16 cellular contexts compared by ENCODE assay signal in genomic region chr10:72240371-72240770, GRCh38. TPM values are rescaled to one million over a fixed set of nuclear protein-coding genes. Genes with fewer than 3 reads are reported as not detected.
DNase-seq lines count a peak whose midpoint lies in the region; ATAC-seq and TF ChIP-seq lines count a peak whose summit lies in the region.
"Had no signal": no experiment of that assay in that cellular context is flagged by ENCODE, and none has a peak within 500 bp of the region (broad histone marks: within the 10 kb centered on the region; RNA-seq: fewer than 3 reads in every experiment).

No MANE protein-coding gene starts in this region.

- peaks cover 30% of the 10 kb centered on the region for H3K36me3 Mint-ChIP-seq in activated T-helper 17 cell treated with anti-CD3 and anti-CD28 coated beads, Interleukin-2, amount 50 U/mL, for 72 hours (ENCODE audit: low read depth)
- H3K36me3 Mint-ChIP-seq in progenitor cell of endocrine pancreas (ENCODE audit: insufficient read depth), result peaks cover 6% of the 10 kb centered on the region
- H3K36me3 Mint-ChIP-seq in activated CD8-positive, alpha-beta T cell treated with anti-CD3 and anti-CD28 coated beads, Interleukin-2, amount 10 ng/mL, durations not matched to agents 7 days and 5 days (ENCODE audit: low read depth), result peaks cover 25% of the 10 kb centered on the region

- intact Hi-C loops in left ventricle myocardium inferior (cut with micrococcal nuclease) (loop anchor here (10.0 kb wide), 1 partner anchor 94 kb away; no protein-coding TSS in a partner anchor), left ventricle myocardium superior (cut with micrococcal nuclease) (no loop called here), upper lobe of right lung (cut with DNase I) (no loop called here)

- H3K27ac ChIP-seq in left ventricle myocardium inferior (replicated peaks) (no peak overlapping the region), upper lobe of right lung (no peak overlapping the region)

- peak overlapping the region; percentile 8 for H3K27ac Mint-ChIP-seq in activated T-helper 17 cell treated with anti-CD3 and anti-CD28 coated beads, Interleukin-2, amount 50 U/mL, for 72 hours
- H3K27ac Mint-ChIP-seq in progenitor cell of endocrine pancreas, result no peak overlapping the region
- H3K27ac Mint-ChIP-seq in activated CD8-positive, alpha-beta T cell treated with anti-CD3 and anti-CD28 coated beads, Interleukin-2, amount 10 ng/mL, durations not matched to agents 7 days and 5 days, result no peak overlapping the region

- H3K4me1 ChIP-seq in left ventricle myocardium inferior, result peaks cover 59% of the 10 kb centered on the region
- peaks cover 34% of the 10 kb centered on the region for H3K4me1 ChIP-seq in upper lobe of right lung

- peaks cover 30% of the 10 kb centered on the region for H3K4me1 Mint-ChIP-seq in activated T-helper 17 cell treated with anti-CD3 and anti-CD28 coated beads, Interleukin-2, amount 50 U/mL, for 72 hours
- H3K4me1 Mint-ChIP-seq in progenitor cell of endocrine pancreas (ENCODE audit: low read depth), result peaks cover 6% of the 10 kb centered on the region
- H3K4me1 Mint-ChIP-seq in activated CD8-positive, alpha-beta T cell treated with anti-CD3 and anti-CD28 coated beads, Interleukin-2, amount 10 ng/mL, durations not matched to agents 7 days and 5 days (ENCODE audit: low read depth), result peaks cover 38% of the 10 kb centered on the region

- H3K27me3 Mint-ChIP-seq in activated T-helper 17 cell treated with anti-CD3 and anti-CD28 coated beads, Interleukin-2, amount 50 U/mL, for 72 hours, result no peaks in the 10 kb centered on the region
- no peaks in the 10 kb centered on the region for H3K27me3 Mint-ChIP-seq in progenitor cell of endocrine pancreas
- no peaks in the 10 kb centered on the region for H3K27me3 Mint-ChIP-seq in activated CD8-positive, alpha-beta T cell treated with anti-CD3 and anti-CD28 coated beads, Interleukin-2, amount 10 ng/mL, durations not matched to agents 7 days and 5 days (ENCODE audit: low read depth)
- H3K27me3 Mint-ChIP-seq: B cell; CD4-positive, CD25-positive, alpha-beta regulatory T cell had no signal

- H3K4me3 ChIP-seq in left ventricle myocardium inferior (no peak overlapping the region), upper lobe of right lung (no peak overlapping the region)
- H3K4me3 ChIP-seq: BLaER1 treated with 17β-estradiol and CSF1 and Interleukin-3, amounts not matched to agents 10 nM and 100 nM had no signal

- H3K4me3 Mint-ChIP-seq in activated T-helper 17 cell treated with anti-CD3 and anti-CD28 coated beads, Interleukin-2, amount 50 U/mL, for 72 hours, result no peak overlapping the region
- no peak overlapping the region for H3K4me3 Mint-ChIP-seq in progenitor cell of endocrine pancreas (ENCODE audit: low read depth)
- H3K4me3 Mint-ChIP-seq in activated CD8-positive, alpha-beta T cell treated with anti-CD3 and anti-CD28 coated beads, Interleukin-2, amount 10 ng/mL, durations not matched to agents 7 days and 5 days, result no peak overlapping the region
- H3K4me3 Mint-ChIP-seq: B cell, H9 had no signal

- TF ChIP-seq CTCF in left ventricle myocardium inferior (IDR thresholded peaks at IDR 0.05; ENCODE audit: borderline replicate concordance) (no peak), upper lobe of right lung (IDR thresholded peaks at IDR 0.05) (no peak), progenitor cell of endocrine pancreas (IDR thresholded peaks at IDR 0.05; ENCODE audit: unreplicated experiment) (no peak)

- POLR2A ChIA-PET in activated CD8-positive, alpha-beta T cell treated with anti-CD3 and anti-CD28 coated beads, Interleukin-2, amount 10 ng/mL, durations not matched to agents 7 days and 5 days (lab: Charles Lee), result interaction anchor here (0.6 kb wide), 1 partner anchor 23 kb away, joined by 3 read pairs; no protein-coding TSS in a partner anchor

- H3K27me3 ChIP-seq in left ventricle myocardium inferior (ENCODE audit: low read depth) (no peaks in the 10 kb centered on the region), upper lobe of right lung (no peaks in the 10 kb centered on the region)
- H3K27me3 ChIP-seq: BLaER1 treated with 17β-estradiol and CSF1 and Interleukin-3, amounts not matched to agents 10 nM and 100 nM had no signal

- ATAC-seq in left ventricle myocardium superior (no peak), upper lobe of right lung (no peak)
- ATAC-seq in activated T-helper 17 cell treated with anti-CD3 and anti-CD28 coated beads, Interleukin-2, amount 50 U/mL, for 72 hours (replicated peaks), result no peak
- no peak for ATAC-seq in activated CD8-positive, alpha-beta T cell treated with anti-CD3 and anti-CD28 coated beads, Interleukin-2, amount 10 ng/mL, durations not matched to agents 7 days and 5 days

- H3K9me3 Mint-ChIP-seq in activated T-helper 17 cell treated with anti-CD3 and anti-CD28 coated beads, Interleukin-2, amount 50 U/mL, for 72 hours, result no peaks in the 10 kb centered on the region
- H3K9me3 Mint-ChIP-seq in progenitor cell of endocrine pancreas (ENCODE audit: low read depth), result no peaks in the 10 kb centered on the region
- H3K9me3 Mint-ChIP-seq in activated CD8-positive, alpha-beta T cell treated with anti-CD3 and anti-CD28 coated beads, Interleukin-2, amount 10 ng/mL, durations not matched to agents 7 days and 5 days (ENCODE audit: insufficient read depth), result no peaks in the 10 kb centered on the region
- H3K9me3 Mint-ChIP-seq: CD4-positive, CD25-positive, alpha-beta regulatory T cell; H9 had no signal

- H3K36me3 ChIP-seq in left ventricle myocardium inferior (peaks cover 12% of the 10 kb centered on the region), upper lobe of right lung (peaks cover 17% of the 10 kb centered on the region)

- DNase-seq in left ventricle myocardium inferior (peak; percentile 1), left ventricle myocardium superior (no peak), mesenteric fat pad (ENCODE audit: low spot score) (peak; percentile 16), upper lobe of right lung (peak; percentile 12), progenitor cell of endocrine pancreas (ENCODE audit: low spot score, unreplicated experiment) (no peak), NCI-H748 (lab: John Stamatoyannopoulos, UW; ENCODE audit: unreplicated experiment) (no peak)
- DNase-seq in activated CD8-positive, alpha-beta T cell treated with anti-CD3 and anti-CD28 coated beads, Interleukin-2, amount 10 ng/mL, durations not matched to agents 7 days and 5 days, result no peak
- DNase-seq: 8988T; CD4-positive, CD25-positive, alpha-beta regulatory T cell; DMS153; DMS79; GDM1; H9 had no signal

- CTCF ChIA-PET in activated CD8-positive, alpha-beta T cell treated with anti-CD3 and anti-CD28 coated beads, Interleukin-2, amount 10 ng/mL, durations not matched to agents 7 days and 5 days (lab: Charles Lee), result no interaction called here

- H3K9me3 ChIP-seq in left ventricle myocardium inferior (replicated peaks) (no peaks in the 10 kb centered on the region), upper lobe of right lung (no peaks in the 10 kb centered on the region)
- H3K9me3 ChIP-seq: BLaER1 treated with 17β-estradiol and CSF1 and Interleukin-3, amounts not matched to agents 10 nM and 100 nM had no signal

RNA-seq across cellular contexts. Expression of gene ASCC1, which starts 24.3 kb away (rescaled TPM):
- 37.0 TPM for total RNA-seq in left ventricle myocardium inferior
- 34.7 TPM for total RNA-seq in left ventricle myocardium superior
- total RNA-seq in activated T-helper 17 cell treated with anti-CD3 and anti-CD28 coated beads, Interleukin-2, amount 50 U/mL, for 72 hours, result 10 to 100 TPM; 44.0 to 48.6 TPM
- total RNA-seq in mesenteric fat pad, result 29.2 TPM
- 27.4 TPM for total RNA-seq in upper lobe of right lung
- 40.0 and 42.2 TPM in 2 replicates for total RNA-seq in progenitor cell of endocrine pancreas
- total RNA-seq in activated CD8-positive, alpha-beta T cell treated with anti-CD3 and anti-CD28 coated beads, Interleukin-2, amount 10 ng/mL, durations not matched to agents 7 days and 5 days, result 10 to 100 TPM; 34.8 to 40.3 TPM

RNA-seq across cellular contexts. Expression of gene ANAPC16, which starts 24.6 kb away (rescaled TPM):
- total RNA-seq in left ventricle myocardium inferior (256 TPM), left ventricle myocardium superior (260 TPM), mesenteric fat pad (80.9 TPM), upper lobe of right lung (118 TPM), progenitor cell of endocrine pancreas (85.3 and 85.9 TPM in 2 replicates)
- 100 to 1,000 TPM in 1 of 2 donors, 10 to 100 TPM in 1; 74.3 to 119 TPM for total RNA-seq in activated T-helper 17 cell treated with anti-CD3 and anti-CD28 coated beads, Interleukin-2, amount 50 U/mL, for 72 hours
- 10 to 100 TPM; 72.9 TPM for total RNA-seq in activated CD8-positive, alpha-beta T cell treated with anti-CD3 and anti-CD28 coated beads, Interleukin-2, amount 10 ng/mL, durations not matched to agents 7 days and 5 days

RNA-seq across cellular contexts. Expression of gene DDIT4, which starts 33.4 kb away (rescaled TPM):
- total RNA-seq in left ventricle myocardium inferior (66.3 TPM), left ventricle myocardium superior (64.2 TPM), mesenteric fat pad (236 TPM), upper lobe of right lung (200 TPM), progenitor cell of endocrine pancreas (36.9 and 49.7 TPM in 2 replicates)
- total RNA-seq in activated T-helper 17 cell treated with anti-CD3 and anti-CD28 coated beads, Interleukin-2, amount 50 U/mL, for 72 hours, result 1,000 to 10,000 TPM in 1 of 2 donors, 100 to 1,000 TPM in 1; 746 to 1,569 TPM
- total RNA-seq in activated CD8-positive, alpha-beta T cell treated with anti-CD3 and anti-CD28 coated beads, Interleukin-2, amount 10 ng/mL, durations not matched to agents 7 days and 5 days, result 100 to 1,000 TPM; 382 to 384 TPM

Comparison
In these comparisons a context has a peak if more than half of its experiments do, and no peak if none do; other contexts are left out.
1. DNase-seq: peak in left ventricle myocardium inferior (single experiment), mesenteric fat pad (single experiment) and upper lobe of right lung (single experiment); none in left ventricle myocardium superior (single experiment), progenitor cell of endocrine pancreas (single experiment), activated CD8-positive, alpha-beta T cell treated with anti-CD3 and anti-CD28 coated beads, Interleukin-2, amount 10 ng/mL, durations not matched to agents 7 days and 5 days (single experiment) and NCI-H748 (single experiment).